In the genomic region with DNA sequence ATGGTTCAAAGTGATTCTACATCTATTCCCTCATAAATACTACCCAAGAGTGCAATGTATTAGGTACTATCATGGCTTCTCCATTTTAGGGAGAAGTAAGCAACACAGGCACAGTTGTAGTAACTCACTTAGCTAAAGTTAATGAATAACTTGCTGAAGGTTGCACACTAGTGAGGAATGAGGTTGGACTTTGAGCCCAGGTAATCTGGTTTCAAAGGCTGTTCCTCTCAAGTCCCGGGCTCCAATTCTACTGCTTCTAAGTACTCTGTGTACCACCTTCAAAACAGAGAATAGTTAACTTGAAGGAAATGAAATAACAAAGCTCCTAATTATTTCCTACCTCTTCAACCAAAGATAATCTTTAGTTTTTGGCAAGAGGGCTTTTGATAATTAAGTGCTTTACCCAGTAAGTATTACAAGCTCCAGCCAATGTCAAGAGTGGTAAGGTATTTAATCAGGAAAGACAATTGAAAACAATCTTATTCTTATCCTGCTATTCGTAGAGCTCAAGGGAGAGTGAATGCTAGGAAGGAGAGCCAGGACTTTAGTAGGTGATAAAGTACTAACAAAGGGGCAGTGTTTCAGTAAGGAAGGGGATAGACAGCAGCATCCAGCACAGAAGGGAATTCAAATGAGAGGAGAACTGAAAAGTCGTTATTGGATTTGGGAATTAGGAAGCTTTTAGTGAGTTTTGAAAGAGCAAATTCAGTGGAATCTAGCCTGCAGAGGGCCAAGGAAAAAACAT, we compare ENCODE assay signal across 20 cellular contexts.
DNase-seq lines count a peak whose midpoint lies in the region; ATAC-seq and TF ChIP-seq lines count a peak whose summit lies in the region.
"Had no signal": no experiment of that assay in that cellular context is flagged by ENCODE, and none has a peak within 500 bp of the region (broad histone marks: within the 10 kb centered on the region; RNA-seq: fewer than 3 reads in every experiment).

No MANE protein-coding gene starts in this region.

- peak; percentile 99 for ATAC-seq in mucosa of descending colon
- ATAC-seq in activated CD4-positive, alpha-beta T cell treated with anti-CD3 and anti-CD28 coated beads for 36 hours: no peak
- no peak for ATAC-seq in T-helper 17 cell
- ATAC-seq: A549; PC-3; SK-N-SH treated with all-trans-retinoic acid at 6 μM for 48 hours; stimulated activated naive B cell treated with anti-CD40 and anti-IgM and Interleukin-4, amounts not matched to agents 10 μg/mL and 1 μg/mL and 100 μg/mL, for 72 hours had no signal

- H3K4me3 ChIP-seq in colonic mucosa (no peak overlapping the region), mucosa of descending colon (no peak overlapping the region)
- H3K4me3 ChIP-seq: A549, esophagus squamous epithelium, spleen had no signal

- POLR2A ChIA-PET in activated CD4-positive, alpha-beta T cell treated with anti-CD3 and anti-CD28 coated beads for 36 hours (lab: Charles Lee): no interaction called here

- CTCF ChIA-PET in activated CD4-positive, alpha-beta T cell treated with anti-CD3 and anti-CD28 coated beads for 36 hours (lab: Charles Lee): no interaction called here

- peak; percentile 30 for DNase-seq in NCI-H82 (lab: John Stamatoyannopoulos, UW)
- no peak for DNase-seq in NCI-H82 treated with DMSO at 0.1 percent for 48 hours (lab: John Stamatoyannopoulos, UW; ENCODE audit: unreplicated experiment)
- peak; percentile 70 for DNase-seq in colonic mucosa
- peak in 1 of 3 donors; percentile 78 for DNase-seq in mucosa of descending colon
- no peak for DNase-seq in OCI-M2 (lab: John Stamatoyannopoulos, UW; ENCODE audit: unreplicated experiment)
- no peak for DNase-seq in NCI-H1930 (lab: John Stamatoyannopoulos, UW)
- no peak for DNase-seq in activated CD4-positive, alpha-beta T cell treated with anti-CD3 and anti-CD28 coated beads for 36 hours
- no peak for DNase-seq in T-helper 17 cell
- DNase-seq: activated naive CD4-positive, alpha-beta T cell treated with anti-CD3 and anti-CD28 coated beads, Interleukin-2, amount 50 U/mL, for 16 hours; C1 segment of cervical spinal cord; DMS79; esophagus squamous epithelium; midbrain; NCI-H510A treated with DMSO at 0.1 percent for 48 hours; PC-3; spleen; stimulated activated naive B cell treated with anti-CD40 and anti-IgM and Interleukin-4, amounts not matched to agents 10 μg/mL and 1 μg/mL and 100 μg/mL, for 72 hours had no signal

- TF ChIP-seq CTCF in colonic mucosa (IDR thresholded peaks at IDR 0.05): no peak
- TF ChIP-seq CTCF in mucosa of descending colon (IDR thresholded peaks at IDR 0.05): no peak

- no peaks in the 10 kb centered on the region for H3K27me3 ChIP-seq in colonic mucosa
- H3K27me3 ChIP-seq: esophagus squamous epithelium, spleen had no signal

- peak overlapping the region in 1 of 2 donors; percentile 9 for H3K9ac ChIP-seq in colonic mucosa (ENCODE audit: low read depth in 2 of 2, low read length in 2 of 2)
- H3K9ac ChIP-seq: parathyroid adenoma had no signal

- H3K36me3 Mint-ChIP-seq in activated CD4-positive, alpha-beta T cell treated with anti-CD3 and anti-CD28 coated beads for 36 hours (ENCODE audit: low read depth): no peaks in the 10 kb centered on the region
- no peaks in the 10 kb centered on the region for H3K36me3 Mint-ChIP-seq in T-helper 17 cell (ENCODE audit: low read depth)
- H3K36me3 Mint-ChIP-seq: stimulated activated naive B cell treated with anti-CD40 and anti-IgM and Interleukin-4, amounts not matched to agents 10 μg/mL and 1 μg/mL and 100 μg/mL, for 72 hours had no signal

- H3K36me3 ChIP-seq in colonic mucosa (no peaks in the 10 kb centered on the region), mucosa of descending colon (ENCODE audit: low read depth) (no peaks in the 10 kb centered on the region)
- H3K36me3 ChIP-seq: esophagus squamous epithelium, spleen had no signal

- no peaks in the 10 kb centered on the region for H3K4me1 Mint-ChIP-seq in activated CD4-positive, alpha-beta T cell treated with anti-CD3 and anti-CD28 coated beads for 36 hours
- no peaks in the 10 kb centered on the region for H3K4me1 Mint-ChIP-seq in T-helper 17 cell
- H3K4me1 Mint-ChIP-seq: stimulated activated naive B cell treated with anti-CD40 and anti-IgM and Interleukin-4, amounts not matched to agents 10 μg/mL and 1 μg/mL and 100 μg/mL, for 72 hours had no signal

- H3K27ac ChIP-seq in colonic mucosa: peak overlapping the region; percentile 84
- H3K27ac ChIP-seq: A549, esophagus squamous epithelium, parathyroid adenoma, spleen had no signal

- H3K27ac Mint-ChIP-seq in activated CD4-positive, alpha-beta T cell treated with anti-CD3 and anti-CD28 coated beads for 36 hours: no peak overlapping the region
- no peak overlapping the region for H3K27ac Mint-ChIP-seq in T-helper 17 cell
- H3K27ac Mint-ChIP-seq: stimulated activated naive B cell treated with anti-CD40 and anti-IgM and Interleukin-4, amounts not matched to agents 10 μg/mL and 1 μg/mL and 100 μg/mL, for 72 hours had no signal

- H3K9me3 Mint-ChIP-seq in activated CD4-positive, alpha-beta T cell treated with anti-CD3 and anti-CD28 coated beads for 36 hours (ENCODE audit: low read depth): peaks cover 6% of the 10 kb centered on the region

- H3K4me1 ChIP-seq in colonic mucosa (no peaks in the 10 kb centered on the region), mucosa of descending colon (ENCODE audit: low read depth) (peaks cover 9% of the 10 kb centered on the region)
- H3K4me1 ChIP-seq: A549, esophagus squamous epithelium, parathyroid adenoma, spleen had no signal

- no peak overlapping the region for H3K4me3 Mint-ChIP-seq in activated CD4-positive, alpha-beta T cell treated with anti-CD3 and anti-CD28 coated beads for 36 hours
- no peak overlapping the region for H3K4me3 Mint-ChIP-seq in T-helper 17 cell
- H3K4me3 Mint-ChIP-seq: stimulated activated naive B cell treated with anti-CD40 and anti-IgM and Interleukin-4, amounts not matched to agents 10 μg/mL and 1 μg/mL and 100 μg/mL, for 72 hours had no signal

- intact Hi-C loops in colonic mucosa (cut with DNase I) (no loop called here), mucosa of descending colon (cut with DNase I, micrococcal nuclease) (no loop called here)
- intact Hi-C loops in activated CD4-positive, alpha-beta T cell treated with anti-CD3 and anti-CD28 coated beads for 36 hours (cut with DNase I, micrococcal nuclease): no loop called here

- no peaks in the 10 kb centered on the region for H3K27me3 Mint-ChIP-seq in activated CD4-positive, alpha-beta T cell treated with anti-CD3 and anti-CD28 coated beads for 36 hours
- H3K27me3 Mint-ChIP-seq in T-helper 17 cell: no peaks in the 10 kb centered on the region
- H3K27me3 Mint-ChIP-seq: stimulated activated naive B cell treated with anti-CD40 and anti-IgM and Interleukin-4, amounts not matched to agents 10 μg/mL and 1 μg/mL and 100 μg/mL, for 72 hours had no signal

- H3K9me3 ChIP-seq in colonic mucosa (no peaks in the 10 kb centered on the region), mucosa of descending colon (no peaks in the 10 kb centered on the region), T-helper 17 cell (ENCODE audit: control insufficient read depth, low read length, poor library complexity, severe bottlenecking) (no peaks in the 10 kb centered on the region)
- H3K9me3 ChIP-seq: A549, esophagus squamous epithelium, spleen had no signal

Comparison
In these comparisons a context has a peak if more than half of its experiments do, and no peak if none do; other contexts are left out.
1. DNase-seq: peak in NCI-H82 (single experiment) and colonic mucosa (single experiment); none in NCI-H82 treated with DMSO at 0.1 percent for 48 hours (single experiment), OCI-M2 (single experiment), NCI-H1930 (0 of 2), activated CD4-positive, alpha-beta T cell treated with anti-CD3 and anti-CD28 coated beads for 36 hours (single experiment) and T-helper 17 cell (0 of 3).